In genomic region chr12:65634626-65635331, GRCh38 we compare ENCODE assay signal across 22 cellular contexts.
DNase-seq lines count a peak whose midpoint lies in the region; ATAC-seq and TF ChIP-seq lines count a peak whose summit lies in the region.
"Had no signal": no experiment of that assay in that cellular context is flagged by ENCODE, and none has a peak within 500 bp of the region (broad histone marks: within the 10 kb centered on the region; RNA-seq: fewer than 3 reads in every experiment).

No MANE protein-coding gene starts in this region.

- no peak overlapping the region for H3K4me2 ChIP-seq in MM.1S (ENCODE audit: low read depth, low read length)
- no peak overlapping the region for H3K4me2 ChIP-seq in trophoblast cell (ENCODE audit: low read length)

- H4K12ac ChIP-seq in trophoblast cell (ENCODE audit: low read depth, low read length) = no peak overlapping the region

- no peak overlapping the region for H4K8ac ChIP-seq in trophoblast cell (ENCODE audit: low read depth, low read length)

- H2BK120ac ChIP-seq in trophoblast cell (ENCODE audit: insufficient read depth, low read length, poor library complexity) = no peak overlapping the region

- WGBS in trophoblast cell (ENCODE audit: extremely low coverage, insufficient coverage, insufficient read length) = no CpG with 5 or more reads among the region's 6 CpGs

- TF ChIP-seq CTCF in astrocyte of the spinal cord (IDR thresholded peaks at IDR 0.05; ENCODE audit: low read depth, low read length) (no peak), foreskin keratinocyte (conservative IDR thresholded peaks at IDR 0.05) (no peak), MM.1S (IDR thresholded peaks at IDR 0.05; ENCODE audit: low read length) (no peak)

- H3K18ac ChIP-seq in trophoblast cell (ENCODE audit: low read length) = no peak overlapping the region

- H3K23ac ChIP-seq in trophoblast cell (ENCODE audit: low read length) = no peak overlapping the region

- H3K9me3 ChIP-seq in MM.1S (replicated peaks; ENCODE audit: insufficient read depth, low read length) = no peaks in the 10 kb centered on the region
- no peaks in the 10 kb centered on the region for H3K9me3 ChIP-seq in trophoblast cell (ENCODE audit: insufficient read depth, low read depth, low read length)
- H3K9me3 ChIP-seq: MG63, right atrium auricular region had no signal

- no peak overlapping the region for H3K14ac ChIP-seq in trophoblast cell (ENCODE audit: low read length)

- in situ Hi-C loops in astrocyte of the spinal cord (cut with HindIII; ENCODE audit: low sequenced_read_pairs) = no loop called here

- no peaks in the 10 kb centered on the region for H3F3A ChIP-seq in MM.1S (ENCODE audit: insufficient read depth, low read length)

- DNase-seq in DMS53 (lab: John Stamatoyannopoulos, UW) (peak; percentile 39), DMS53 treated with DMSO at 0.1 percent for 48 hours (lab: John Stamatoyannopoulos, UW; ENCODE audit: unreplicated experiment) (no peak), astrocyte of the spinal cord (ENCODE audit: low read depth, low spot score) (peak; percentile 68), foreskin keratinocyte (peak; percentile 89 to 90), stromal cell of bone marrow (ENCODE audit: low read depth) (peak; percentile 70), MM.1S (no peak), trophoblast cell (no peak)
- no peak for DNase-seq in activated T-cell treated with anti-CD3 and anti-CD28 coated beads, Interleukin-2, amount 50 U/mL, for 1 hour
- DNase-seq: CD4-positive, alpha-beta memory T cell; GDM1; H7; MG63; natural killer cell; NCI-H2029 treated with DMSO at 0.1 percent for 48 hours; NCI-H774; RPMI8226; stimulated activated CD4-positive, alpha-beta T cell treated with anti-CD3 and anti-CD28 coated beads, Interleukin-2, amount 100 ng/mL, for 48 hours; T-cell had no signal

- H2AFZ ChIP-seq in MM.1S (ENCODE audit: low read length) (no peak overlapping the region), trophoblast cell (ENCODE audit: insufficient read depth, low read length, poor library complexity) (no peak overlapping the region)

- H3K4me3 ChIP-seq in astrocyte of the spinal cord (ENCODE audit: low read depth, low read length) = no peak overlapping the region
- no peak overlapping the region for H3K4me3 ChIP-seq in MM.1S (ENCODE audit: low read length)
- H3K4me3 ChIP-seq in trophoblast cell (ENCODE audit: low read depth, low read length) = no peak overlapping the region
- H3K4me3 ChIP-seq: coronary artery, MG63, right atrium auricular region had no signal

- no peak overlapping the region for H3K4ac ChIP-seq in trophoblast cell (ENCODE audit: low read depth, low read length)

- H3K9ac ChIP-seq in MM.1S (ENCODE audit: low read length) (no peak overlapping the region), trophoblast cell (ENCODE audit: low read length) (no peak overlapping the region)

- no peaks in the 10 kb centered on the region for H3K9me2 ChIP-seq in MM.1S (replicated peaks; ENCODE audit: insufficient read depth, low read length)

- H4K91ac ChIP-seq in trophoblast cell (ENCODE audit: low read depth, low read length) = no peak overlapping the region

- H3K36me3 ChIP-seq in MM.1S (replicated peaks; ENCODE audit: insufficient read depth, low read length) (no peaks in the 10 kb centered on the region), trophoblast cell (ENCODE audit: control insufficient read depth in 1 of 2, insufficient read depth in 2 of 2, low read length in 2 of 2) (no peaks in the 10 kb centered on the region)
- H3K36me3 ChIP-seq: MG63, right atrium auricular region had no signal

- no peaks in the 10 kb centered on the region for H3K79me2 ChIP-seq in MM.1S (ENCODE audit: low read length)
- no peaks in the 10 kb centered on the region for H3K79me2 ChIP-seq in trophoblast cell (ENCODE audit: control insufficient read depth, insufficient read depth, low read length, poor library complexity)

- peaks cover 61% of the 10 kb centered on the region for H3K4me1 ChIP-seq in foreskin keratinocyte
- no peaks in the 10 kb centered on the region for H3K4me1 ChIP-seq in MM.1S (ENCODE audit: low read length)
- H3K4me1 ChIP-seq in trophoblast cell (ENCODE audit: control insufficient read depth in 1 of 2, insufficient read depth in 2 of 2, low read length in 2 of 2) = peaks cover 0 to 12% of the 10 kb centered on the region in 2 experiments
- H3K4me1 ChIP-seq: right atrium auricular region had no signal

- H2BK5ac ChIP-seq in trophoblast cell (ENCODE audit: low read depth, low read length, poor library complexity) = no peak overlapping the region

- no peak for ATAC-seq in foreskin keratinocyte
- ATAC-seq: natural killer cell, T-cell, WTC11 had no signal

- no peak overlapping the region for H2AK5ac ChIP-seq in trophoblast cell (ENCODE audit: low read length)

- H3K27ac ChIP-seq in foreskin keratinocyte (peak overlapping the region; percentile 91), MM.1S (ENCODE audit: low read length) (no peak overlapping the region), trophoblast cell (ENCODE audit: low read depth, low read length) (no peak overlapping the region)
- H3K27ac ChIP-seq: 22Rv1, coronary artery, right atrium auricular region had no signal

- H3K27me3 ChIP-seq in foreskin keratinocyte = no peaks in the 10 kb centered on the region
- no peaks in the 10 kb centered on the region for H3K27me3 ChIP-seq in MM.1S (replicated peaks; ENCODE audit: insufficient read depth, low read length)
- H3K27me3 ChIP-seq in trophoblast cell (ENCODE audit: insufficient read depth, low read length) = no peaks in the 10 kb centered on the region
- H3K27me3 ChIP-seq: MG63, right atrium auricular region had no signal

- H4K20me1 ChIP-seq in MM.1S (ENCODE audit: insufficient read depth, low read length) = no peaks in the 10 kb centered on the region

- no peak overlapping the region for H2BK12ac ChIP-seq in trophoblast cell (ENCODE audit: low read length)

- H3K79me1 ChIP-seq in trophoblast cell (ENCODE audit: low read length) = peaks cover 8% of the 10 kb centered on the region

Comparison
In these comparisons a context has a peak if more than half of its experiments do, and no peak if none do; other contexts are left out.
1. DNase-seq: peak in DMS53 (single experiment), astrocyte of the spinal cord (single experiment), foreskin keratinocyte (2 of 2) and stromal cell of bone marrow (single experiment); none in DMS53 treated with DMSO at 0.1 percent for 48 hours (single experiment), activated T-cell treated with anti-CD3 and anti-CD28 coated beads, Interleukin-2, amount 50 U/mL, for 1 hour (single experiment), MM.1S (single experiment) and trophoblast cell (0 of 2).